7 cellular contexts compared by ENCODE assay signal in the genomic region with DNA sequence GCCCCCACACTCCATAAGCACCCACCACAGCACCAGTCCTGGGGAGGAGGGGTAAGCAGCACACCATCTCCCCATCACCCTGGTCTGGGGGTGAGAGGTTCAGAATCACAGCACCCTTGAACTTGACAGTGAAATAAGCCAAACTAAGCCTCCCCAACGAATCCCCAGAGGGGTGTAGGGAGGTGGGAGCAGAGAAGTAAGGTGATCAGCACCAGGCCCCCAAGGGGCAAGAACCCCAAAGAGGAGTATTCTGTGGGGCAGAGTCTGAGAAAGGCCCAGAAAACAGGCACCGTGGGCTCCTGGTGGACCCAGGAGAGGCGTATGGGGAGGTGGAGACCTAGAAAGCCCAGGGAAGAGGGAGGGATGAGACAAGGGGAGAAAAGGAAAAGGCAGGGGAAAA. TPM values are rescaled to one million over a fixed set of nuclear protein-coding genes. Genes with fewer than 3 reads are reported as not detected.
DNase-seq lines count a peak whose midpoint lies in the region; ATAC-seq and TF ChIP-seq lines count a peak whose summit lies in the region.

No MANE protein-coding gene starts in this region.

- H3K4me3 ChIP-seq in kidney epithelial cell (ENCODE audit: low read depth, low read length), result peak overlapping the region; percentile 58
- peak overlapping the region; percentile 74 to 96 (median 81) for H3K4me3 ChIP-seq in subcutaneous abdominal adipose tissue (ENCODE audit: low read depth in 1 of 5, low read length in 5 of 5)

- H3K9me3 ChIP-seq in subcutaneous abdominal adipose tissue (ENCODE audit: control insufficient read depth in 5 of 5, low read length in 5 of 5), result no peaks in the 10 kb centered on the region

- H3K36me3 Mint-ChIP-seq in IgD-negative memory B cell, result peaks cover 2% of the 10 kb centered on the region
- peaks cover 3% of the 10 kb centered on the region for H3K36me3 Mint-ChIP-seq in activated naive CD8-positive, alpha-beta T cell treated with anti-CD3 and anti-CD28 coated beads, Interleukin-2, amount 50 U/mL, for 24 hours (ENCODE audit: low read depth)

- peak overlapping the region; percentile 96 to 99 (median 98) for H3K27ac Mint-ChIP-seq in IgD-negative memory B cell
- peak overlapping the region; percentile 96 for H3K27ac Mint-ChIP-seq in activated naive CD8-positive, alpha-beta T cell treated with anti-CD3 and anti-CD28 coated beads, Interleukin-2, amount 50 U/mL, for 24 hours

- H3K4me1 Mint-ChIP-seq in IgD-negative memory B cell, result peaks cover 30 to 64% (median 55%) of the 10 kb centered on the region in 3 donors
- H3K4me1 Mint-ChIP-seq in activated naive CD8-positive, alpha-beta T cell treated with anti-CD3 and anti-CD28 coated beads, Interleukin-2, amount 50 U/mL, for 24 hours, result peaks cover 58% of the 10 kb centered on the region

- H3K27me3 ChIP-seq in kidney epithelial cell (ENCODE audit: control insufficient read depth, insufficient read depth, low read length), result no peaks in the 10 kb centered on the region
- H3K27me3 ChIP-seq in subcutaneous abdominal adipose tissue (ENCODE audit: control insufficient read depth in 5 of 5, insufficient read depth in 4 of 5, low read length in 5 of 5), result no peaks in the 10 kb centered on the region

- H3K9me3 Mint-ChIP-seq in IgD-negative memory B cell, result no peaks in the 10 kb centered on the region
- no peaks in the 10 kb centered on the region for H3K9me3 Mint-ChIP-seq in activated naive CD8-positive, alpha-beta T cell treated with anti-CD3 and anti-CD28 coated beads, Interleukin-2, amount 50 U/mL, for 24 hours

- no peak for DNase-seq in activated naive CD8-positive, alpha-beta T cell treated with anti-CD3 and anti-CD28 coated beads, Interleukin-2, amount 50 U/mL, for 24 hours
- DNase-seq in kidney epithelial cell (ENCODE audit: low read depth) (no peak), SHP77 treated with DMSO at 0.1 percent for 48 hours (lab: John Stamatoyannopoulos, UW) (no peak), CD1c-positive myeloid dendritic cell (ENCODE audit: extremely low spot score) (no peak)

- peak overlapping the region; percentile 84 to 94 (median 90) for H3K9ac ChIP-seq in subcutaneous abdominal adipose tissue (ENCODE audit: low read length in 5 of 5)

- H3K27me3 Mint-ChIP-seq in IgD-negative memory B cell, result no peaks in the 10 kb centered on the region
- no peaks in the 10 kb centered on the region for H3K27me3 Mint-ChIP-seq in activated naive CD8-positive, alpha-beta T cell treated with anti-CD3 and anti-CD28 coated beads, Interleukin-2, amount 50 U/mL, for 24 hours

- peak overlapping the region; percentile 79 to 99 (median 92) for H3K4me3 Mint-ChIP-seq in IgD-negative memory B cell
- H3K4me3 Mint-ChIP-seq in activated naive CD8-positive, alpha-beta T cell treated with anti-CD3 and anti-CD28 coated beads, Interleukin-2, amount 50 U/mL, for 24 hours, result peak overlapping the region; percentile 100

- peak overlapping the region; percentile 98 for H3K27ac ChIP-seq in subcutaneous abdominal adipose tissue (ENCODE audit: low read depth, low read length)

- ATAC-seq in activated naive CD8-positive, alpha-beta T cell treated with anti-CD3 and anti-CD28 coated beads, Interleukin-2, amount 50 U/mL, for 24 hours, result no peak
- no peak for ATAC-seq in GM18873 (IDR thresholded peaks at IDR 0.05; ENCODE audit: low FRiP score, unreplicated experiment)

- peaks cover 21 to 81% (median 61%) of the 10 kb centered on the region in 5 donors for H3K4me1 ChIP-seq in subcutaneous abdominal adipose tissue (ENCODE audit: control insufficient read depth in 5 of 5, insufficient read depth in 5 of 5, low read length in 5 of 5)

- no peak for TF ChIP-seq CTCF in kidney epithelial cell (IDR thresholded peaks at IDR 0.05; ENCODE audit: insufficient read depth, low read length, poor library complexity, severe bottlenecking)

- H3K36me3 ChIP-seq in kidney epithelial cell (ENCODE audit: control insufficient read depth, insufficient read depth, low read length), result peaks cover 1% of the 10 kb centered on the region
- peaks cover 0 to 35% (median 16%) of the 10 kb centered on the region in 5 donors for H3K36me3 ChIP-seq in subcutaneous abdominal adipose tissue (ENCODE audit: control insufficient read depth in 5 of 5, insufficient read depth in 5 of 5, low read length in 5 of 5)

RNA-seq across cellular contexts. Expression of gene ARAP1, which starts 30.9 kb away (rescaled TPM):
- 20.7 TPM for polyA plus RNA-seq in IgD-negative memory B cell
- 92.3 and 97.1 TPM in 2 replicates for total RNA-seq in kidney epithelial cell

RNA-seq across cellular contexts. Expression of gene PDE2A, which starts 47.1 kb away (rescaled TPM):
- not detected for polyA plus RNA-seq in IgD-negative memory B cell
- 4.3 and 6.0 TPM in 2 replicates for total RNA-seq in kidney epithelial cell
